In the genomic region with DNA sequence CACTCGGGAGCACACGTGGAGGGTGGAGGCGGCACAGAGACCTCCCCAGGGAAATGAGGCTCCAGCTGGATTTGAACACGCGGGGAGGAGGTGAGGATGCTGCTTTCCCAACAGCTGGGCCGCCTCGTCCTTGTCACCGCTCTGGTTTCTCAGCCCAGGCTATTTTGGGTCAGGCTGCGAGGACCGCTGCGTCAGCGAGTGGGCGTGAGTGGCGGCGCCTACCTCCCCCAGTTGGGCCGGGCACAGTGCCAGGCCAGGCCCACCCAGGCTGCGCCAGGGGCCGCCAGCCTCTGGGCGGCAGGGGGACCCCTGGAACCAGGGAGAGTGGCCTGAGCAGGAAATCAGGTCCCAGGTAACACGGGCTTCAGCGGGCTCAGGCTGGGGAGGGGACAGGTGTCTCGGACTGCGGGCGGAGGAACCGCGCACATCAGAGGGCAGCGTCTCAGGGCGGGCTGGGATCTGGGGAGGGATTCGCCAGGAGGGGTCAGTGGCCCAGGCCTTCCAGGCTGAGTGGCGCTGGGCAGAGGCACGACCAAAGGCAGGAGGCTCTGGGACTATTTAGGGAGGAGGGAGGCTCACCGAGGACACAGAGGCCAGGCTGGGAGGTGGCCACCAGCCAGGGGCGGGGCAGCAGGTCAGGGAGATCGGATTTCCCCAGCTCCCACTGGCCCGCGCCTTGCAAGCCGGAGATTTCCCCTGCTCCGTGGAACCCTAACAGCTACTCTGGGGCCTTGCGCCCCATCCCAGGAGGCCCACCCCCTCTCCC, we compare ENCODE assay signal across 13 cellular contexts.
DNase-seq lines count a peak whose midpoint lies in the region; ATAC-seq and TF ChIP-seq lines count a peak whose summit lies in the region.
"Had no signal": no experiment of that assay in that cellular context is flagged by ENCODE, and none has a peak within 500 bp of the region (broad histone marks: within the 10 kb centered on the region; RNA-seq: fewer than 3 reads in every experiment).

No MANE protein-coding gene starts in this region.

- WGBS in HUES64: 64% methylated on average over 39 of the region's 39 CpGs

- in situ Hi-C loops in gastrocnemius medialis (cut with MboI; ENCODE audit: low sequenced_read_pairs in 4 of 4): no loop called here

- H3K27ac ChIP-seq in HUES64 (ENCODE audit: low read depth, low read length) (no peak overlapping the region; the same call in 1 of the 2 replicates), gastrocnemius medialis (peak overlapping the region in 3 of 4 donors; percentile 33 to 44 (median 39))
- H3K27ac ChIP-seq: brain microvascular endothelial cell had no signal

- H3K4me3 ChIP-seq in HUES64 (ENCODE audit: low read length) (peak overlapping the region; percentile 30), gastrocnemius medialis (peak overlapping the region in 1 of 4 donors; percentile 1)

- intact Hi-C loops in gastrocnemius medialis (cut with DNase I; ENCODE audit: low total_unique reads): no loop called here

- peaks cover 8% of the 10 kb centered on the region for H3K27me3 Mint-ChIP-seq in chondrocyte (ENCODE audit: low read depth)
- H3K27me3 Mint-ChIP-seq: stimulated activated naive B cell treated with anti-CD40 and anti-IgM and Interleukin-4, amounts not matched to agents 10 μg/mL and 1 μg/mL and 100 μg/mL, for 72 hours had no signal

- TF ChIP-seq POLR2A in gastrocnemius medialis (IDR thresholded peaks at IDR 0.05): no peak

- peaks cover 2% of the 10 kb centered on the region for H3K36me3 Mint-ChIP-seq in chondrocyte (ENCODE audit: low read depth)
- H3K36me3 Mint-ChIP-seq: stimulated activated naive B cell treated with anti-CD40 and anti-IgM and Interleukin-4, amounts not matched to agents 10 μg/mL and 1 μg/mL and 100 μg/mL, for 72 hours had no signal

- ATAC-seq in gastrocnemius medialis (peak; percentile 31 to 44), SK-N-SH treated with all-trans-retinoic acid at 6 μM for 48 hours (no peak), HG03025 (IDR thresholded peaks at IDR 0.05; ENCODE audit: low FRiP score, unreplicated experiment) (no peak)
- ATAC-seq: activated CD4-positive, alpha-beta T cell treated with anti-CD3 and anti-CD28 coated beads for 36 hours; stimulated activated naive B cell treated with anti-CD40 and anti-IgM and Interleukin-4, amounts not matched to agents 10 μg/mL and 1 μg/mL and 100 μg/mL, for 72 hours had no signal

- peaks cover 6% of the 10 kb centered on the region for H3K4me1 Mint-ChIP-seq in chondrocyte (ENCODE audit: low read depth)
- H3K4me1 Mint-ChIP-seq: activated CD4-positive, alpha-beta T cell treated with anti-CD3 and anti-CD28 coated beads for 36 hours; stimulated activated naive B cell treated with anti-CD40 and anti-IgM and Interleukin-4, amounts not matched to agents 10 μg/mL and 1 μg/mL and 100 μg/mL, for 72 hours had no signal

- no peak overlapping the region for H3K4me3 Mint-ChIP-seq in chondrocyte (ENCODE audit: unreplicated experiment)
- H3K4me3 Mint-ChIP-seq: activated CD4-positive, alpha-beta T cell treated with anti-CD3 and anti-CD28 coated beads for 36 hours; stimulated activated naive B cell treated with anti-CD40 and anti-IgM and Interleukin-4, amounts not matched to agents 10 μg/mL and 1 μg/mL and 100 μg/mL, for 72 hours had no signal

- no peak for TF ChIP-seq CTCF in chondrocyte (IDR thresholded peaks at IDR 0.05)
- TF ChIP-seq CTCF in gastrocnemius medialis (IDR thresholded peaks at IDR 0.05 in 4 of 5, conservative IDR thresholded peaks at IDR 0.05 in 1 of 5): no peak

- H3K4me1 ChIP-seq in HUES64 (ENCODE audit: insufficient read depth, low read length) (peaks cover 7% of the 10 kb centered on the region), gastrocnemius medialis (peaks cover 0 to 7% of the 10 kb centered on the region in 2 donors)

- H3K9ac ChIP-seq in HUES64 (ENCODE audit: low read depth, low read length): no peak overlapping the region

- H3K36me3 ChIP-seq in HUES64 (ENCODE audit: insufficient read depth, low read length) (no peaks in the 10 kb centered on the region), gastrocnemius medialis (no peaks in the 10 kb centered on the region)
- H3K36me3 ChIP-seq: brain microvascular endothelial cell had no signal

- DNase-seq in chondrocyte (ENCODE audit: low spot score): peak; percentile 89
- peak; percentile 58 for DNase-seq in iPS-NIHi7 (ENCODE audit: extremely low spot score)
- DNase-seq in gastrocnemius medialis: peak in 1 of 2 donors; percentile 23
- DNase-seq in epidermal melanocyte (ENCODE audit: insufficient read length, low spot score): no peak
- no peak for DNase-seq in NCI-H1048 (lab: John Stamatoyannopoulos, UW)
- DNase-seq: activated CD4-positive, alpha-beta T cell treated with anti-CD3 and anti-CD28 coated beads for 36 hours; brain microvascular endothelial cell; GDM1; KG1; stimulated activated naive B cell treated with anti-CD40 and anti-IgM and Interleukin-4, amounts not matched to agents 10 μg/mL and 1 μg/mL and 100 μg/mL, for 72 hours had no signal

- H3K9me3 Mint-ChIP-seq in chondrocyte (ENCODE audit: low read depth): peaks cover 7% of the 10 kb centered on the region

- H3K27ac Mint-ChIP-seq in chondrocyte (ENCODE audit: unreplicated experiment): no peak overlapping the region
- H3K27ac Mint-ChIP-seq: activated CD4-positive, alpha-beta T cell treated with anti-CD3 and anti-CD28 coated beads for 36 hours; stimulated activated naive B cell treated with anti-CD40 and anti-IgM and Interleukin-4, amounts not matched to agents 10 μg/mL and 1 μg/mL and 100 μg/mL, for 72 hours had no signal

- peaks cover 4% of the 10 kb centered on the region; the same call in 1 of the 2 replicates for H3K27me3 ChIP-seq in HUES64 (ENCODE audit: insufficient read depth, low read length)
- peaks cover 0 to 16% (median 4%) of the 10 kb centered on the region in 3 donors for H3K27me3 ChIP-seq in gastrocnemius medialis

- H3K9me3 ChIP-seq in HUES64 (ENCODE audit: insufficient read depth, low read depth, low read length) (no peaks in the 10 kb centered on the region), gastrocnemius medialis (no peaks in the 10 kb centered on the region)

TF ChIP-seq in SK-N-SH treated with all-trans-retinoic acid at 6 μM for 48 hours, 23 proteins besides CTCF, POLR2A, EP300 and RAD21:
- TF ChIP-seq ZNF565 (CRISPR knock-in tag; conservative IDR thresholded peaks at IDR 0.05; ENCODE audit: low read depth): no peak

Comparison
In these comparisons a context has a peak if more than half of its experiments do, and no peak if none do; other contexts are left out.
1. DNase-seq: peak in chondrocyte (single experiment) and iPS-NIHi7 (single experiment); none in epidermal melanocyte (single experiment) and NCI-H1048 (single experiment).
2. ATAC-seq: peak in gastrocnemius medialis (2 of 2); none in SK-N-SH treated with all-trans-retinoic acid at 6 μM for 48 hours (single experiment) and HG03025 (single experiment).